In the genomic region with DNA sequence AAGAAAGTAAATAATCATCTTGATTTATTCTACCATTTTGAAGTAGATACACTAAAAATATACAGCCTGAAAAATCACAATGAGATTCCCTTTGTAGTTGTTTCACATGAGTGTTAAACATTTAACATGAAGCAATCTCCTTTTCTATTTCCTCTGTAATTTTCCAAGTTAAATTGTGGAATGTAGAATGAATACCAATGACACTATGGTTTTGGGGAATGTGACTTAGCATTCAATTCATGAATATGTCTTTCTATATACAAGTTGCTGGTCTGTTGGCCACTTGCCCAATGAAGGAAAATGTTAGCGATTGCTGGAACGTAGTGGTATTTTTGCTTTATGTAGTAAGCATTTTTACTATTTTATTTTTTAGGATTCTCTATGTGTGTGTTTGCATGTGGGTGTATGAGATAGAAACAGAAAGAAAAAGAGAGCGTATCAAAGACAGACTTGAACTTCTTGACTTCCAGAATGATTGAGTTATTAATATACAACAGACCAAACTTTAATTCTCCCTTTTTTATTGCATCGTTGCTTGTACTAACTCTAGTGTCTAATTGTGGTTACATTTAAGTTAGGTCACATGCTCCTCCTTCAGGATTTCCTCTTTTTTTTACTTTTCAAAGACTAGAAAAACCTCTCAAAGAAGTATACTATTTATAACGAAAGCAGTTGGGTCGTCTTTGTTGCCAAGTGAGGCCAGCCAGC, we compare ENCODE assay signal across 8 cellular contexts. TPM values are rescaled to one million over a fixed set of nuclear protein-coding genes. Genes with fewer than 3 reads are reported as not detected.
A peak's percentile ranks its signal among the peaks of the same experiment; 100 is the strongest.
DNase-seq lines count a peak whose midpoint lies in the region; ATAC-seq and TF ChIP-seq lines count a peak whose summit lies in the region.

No MANE protein-coding gene starts in this region.

- in situ Hi-C loops in Panc1 (cut with HindIII; ENCODE audit: low pct_unique_long_range_greater_than_20kb, low sequenced_read_pairs), result no loop called here

- ATAC-seq in Panc1 (no peak), thoracic aorta (ENCODE audit: insufficient number of reproducible peaks, low FRiP score, low read depth) (no peak)

- intact Hi-C loops in Panc1 (cut with micrococcal nuclease; ENCODE audit: unreplicated experiment), result loop anchor here (10.0 kb wide), 1 partner anchor 324 kb away; no protein-coding TSS in a partner anchor
- intact Hi-C loops in esophagus squamous epithelium (cut with DNase I), result no loop called here

- H3K79me2 ChIP-seq in DOHH2 (ENCODE audit: control insufficient read depth, low read length), result no peaks in the 10 kb centered on the region

- CTCF ChIA-PET in Panc1 (lab: Charles Lee), result no interaction called here

- H3K4me3 ChIP-seq in DOHH2 (ENCODE audit: low read length), result no peak overlapping the region
- peak overlapping the region; percentile 97 to 98 for H3K4me3 ChIP-seq in Panc1 (ENCODE audit: low read depth in 2 of 2, low read length in 2 of 2)
- H3K4me3 ChIP-seq in esophagus squamous epithelium, result peak overlapping the region in 3 of 4 donors; percentile 20 to 47 (median 29)
- peak overlapping the region; percentile 83 for H3K4me3 ChIP-seq in thoracic aorta
- H3K4me3 ChIP-seq in H7 (ENCODE audit: insufficient read depth, low read depth, low read length), result no peak overlapping the region

- 19 to 26% methylated on average over 6 of the region's 6 CpGs for WGBS in esophagus squamous epithelium, 2 donors

- no TSS peak for BruUV-seq in Panc1 (replicated peaks; lab: Mats Ljungman, UMichigan)

- 0 out of 2 replicates have a peak, but pooled peaks cover 3% of the 10 kb centered on the region for H3F3A ChIP-seq in DOHH2 (ENCODE audit: control insufficient read depth, insufficient read depth)

- no peaks in the 10 kb centered on the region for H3K36me3 ChIP-seq in DOHH2 (ENCODE audit: control insufficient read depth, low read length)
- no peaks in the 10 kb centered on the region; the same call in 1 of the 2 replicates for H3K36me3 ChIP-seq in Panc1 (ENCODE audit: control insufficient read depth, insufficient read depth, low read length)
- H3K36me3 ChIP-seq in esophagus squamous epithelium, result no peaks in the 10 kb centered on the region
- H3K36me3 ChIP-seq in thoracic aorta, result no peaks in the 10 kb centered on the region
- no peaks in the 10 kb centered on the region for H3K36me3 ChIP-seq in H7 (replicated peaks; ENCODE audit: control insufficient read depth, insufficient read depth, low read length)

- TF ChIP-seq CTCF in DOHH2 (IDR thresholded peaks at IDR 0.05; ENCODE audit: low read depth, low read length, poor library complexity, severe bottlenecking), result no peak
- TF ChIP-seq CTCF in Panc1 (IDR thresholded peaks at IDR 0.05), result no peak
- peak in 1 of 6 experiments; percentile 40 for TF ChIP-seq CTCF in esophagus squamous epithelium (IDR thresholded peaks at IDR 0.05)
- TF ChIP-seq CTCF in thoracic aorta (IDR thresholded peaks at IDR 0.05), result no peak

- no peak for TF ChIP-seq POLR2A in esophagus squamous epithelium (IDR thresholded peaks at IDR 0.05)

- H3K27me3 ChIP-seq in DOHH2 (ENCODE audit: control insufficient read depth, low read length) (peaks cover 32% of the 10 kb centered on the region), Panc1 (ENCODE audit: control insufficient read depth, insufficient read depth, low read length) (no peaks in the 10 kb centered on the region), esophagus squamous epithelium (peaks cover 0 to 10% (median 0%) of the 10 kb centered on the region in 4 donors), thoracic aorta (replicated peaks; ENCODE audit: insufficient read depth) (no peaks in the 10 kb centered on the region), H7 (ENCODE audit: control insufficient read depth, insufficient read depth, low read length) (peaks cover 11% of the 10 kb centered on the region)

- POLR2A ChIA-PET in Panc1 (lab: Charles Lee), result no interaction called here

- no peaks in the 10 kb centered on the region for H3K9me3 ChIP-seq in DOHH2 (ENCODE audit: control insufficient read depth, insufficient read depth, low read length)
- H3K9me3 ChIP-seq in Panc1 (ENCODE audit: control insufficient read depth, insufficient read depth, low read depth, low read length), result no peaks in the 10 kb centered on the region
- no peaks in the 10 kb centered on the region for H3K9me3 ChIP-seq in esophagus squamous epithelium
- H3K9me3 ChIP-seq in thoracic aorta, result no peaks in the 10 kb centered on the region

- H3K4me1 ChIP-seq in DOHH2 (ENCODE audit: control insufficient read depth, low read length) (peaks cover 29% of the 10 kb centered on the region), Panc1 (ENCODE audit: control insufficient read depth, insufficient read depth, low read length) (peaks cover 61% of the 10 kb centered on the region), esophagus squamous epithelium (peaks cover 3 to 56% (median 4%) of the 10 kb centered on the region in 3 donors), thoracic aorta (ENCODE audit: control insufficient read depth in 1 of 2, low read depth in 2 of 2) (peaks cover 28 to 44% of the 10 kb centered on the region in 2 donors)

- H4K20me1 ChIP-seq in DOHH2 (ENCODE audit: control insufficient read depth, insufficient read depth, low read depth, low read length), result no peaks in the 10 kb centered on the region

- H3K4me2 ChIP-seq in DOHH2 (ENCODE audit: low read length), result peak overlapping the region; percentile 27; the same call in 1 of the 2 replicates

- H3K9me2 ChIP-seq in DOHH2 (replicated peaks; ENCODE audit: control insufficient read depth, low read length), result no peaks in the 10 kb centered on the region

- H3K27ac ChIP-seq in DOHH2 (ENCODE audit: low read depth, low read length), result no peak overlapping the region
- H3K27ac ChIP-seq in Panc1 (ENCODE audit: low read length), result peak overlapping the region; percentile 100
- H3K27ac ChIP-seq in esophagus squamous epithelium, result peak overlapping the region in 3 of 4 donors; percentile 63 to 86 (median 70)
- peak overlapping the region; percentile 78 to 79 for H3K27ac ChIP-seq in thoracic aorta

- DNase-seq in H4 (ENCODE audit: low spot score), result peak; percentile 31
- no peak for DNase-seq in Panc1 (ENCODE audit: low read depth, low spot score)
- no peak for DNase-seq in esophagus squamous epithelium (lab: John Stamatoyannopoulos, UW)
- DNase-seq in thoracic aorta (ENCODE audit: low spot score), result no peak
- no peak for DNase-seq in mesenteric fat pad (ENCODE audit: low spot score)
- no peak for DNase-seq in H7
- no peak for DNase-seq in NCI-H748 (lab: John Stamatoyannopoulos, UW; ENCODE audit: unreplicated experiment)

RNA-seq across cellular contexts. Expression of gene TGFB2, which starts 5.9 kb away (rescaled TPM):
- total RNA-seq in H4 (2014; rRNA removed; shearing (Covaris generic)), result 14.7 and 18.7 TPM in 2 replicates
- total RNA-seq in Panc1 (2021; ENCODE audit: unreplicated experiment), result 58.9 TPM
- polyA plus RNA-seq in Panc1 (2012; ENCODE audit: insufficient read length), result 26.8 TPM
- total RNA-seq in esophagus squamous epithelium, result 1 to 10 TPM in 1 of 4 donors, under 1 TPM in 3; 0.40 to 1.9 (median 0.57) TPM
- total RNA-seq in thoracic aorta, result 1 to 10 TPM; 9.1 to 9.2 TPM
- 1.6 TPM for total RNA-seq in mesenteric fat pad
- total RNA-seq in H7 (2014; rRNA removed; shearing (Covaris generic)), result 0.67 and 2.1 TPM in 2 replicates

Comparison
In these comparisons a context has a peak if more than half of its experiments do, and no peak if none do; other contexts are left out.
1. H3K4me3 ChIP-seq: peak in Panc1 (2 of 2), esophagus squamous epithelium (3 of 4) and thoracic aorta (single experiment); none in DOHH2 (single experiment) and H7 (single experiment).